ENCODE assay signal across 23 cellular contexts in genomic region chr17:56158344-56158743, GRCh38. TPM values are rescaled to one million over a fixed set of nuclear protein-coding genes. Genes with fewer than 3 reads are reported as not detected.
"Had no signal": no experiment of that assay in that cellular context is flagged by ENCODE, and none has a peak within 500 bp of the region (broad histone marks: within the 10 kb centered on the region; RNA-seq: fewer than 3 reads in every experiment).

No MANE protein-coding gene starts in this region.

- H3K27ac ChIP-seq: esophagus squamous epithelium, foreskin keratinocyte, psoas muscle, right lobe of liver, tibial artery, upper lobe of left lung, uterus had no signal

- DNase-seq: dermis blood vessel endothelial cell; esophagus squamous epithelium; foreskin keratinocyte; heart left ventricle; hippocampal formation; left colon; left ventricle myocardium superior; mesenchymal stem cell; midbrain; psoas muscle; retina; right lobe of liver; stimulated activated CD4-positive, alpha-beta T cell treated with anti-CD3 and anti-CD28 coated beads, Interleukin-4, amount 100 ng/mL, for 1 hour; stimulated activated CD8-positive, alpha-beta memory T cell treated with anti-CD3 and anti-CD28 coated beads, Interleukin-4, amount 100 ng/mL, for 48 hours; tibial artery; upper lobe of left lung; uterus had no signal

- H3K4me1 ChIP-seq: foreskin keratinocyte, psoas muscle, right lobe of liver, tibial artery, upper lobe of left lung, uterus had no signal

- H3K36me3 Mint-ChIP-seq: natural killer cell treated with Interleukin-12 subunit alpha and Interleukin-12 subunit beta and Interleukin-15 and Interleukin-18, amount 100 ng/mL, for 72 hours; stimulated activated effector memory CD8-positive, alpha-beta T cell treated with anti-CD3 and anti-CD28 coated beads, Interleukin-12 subunit alpha, Interleukin-12 subunit beta, amount 100 ng/mL, for 72 hours had no signal

- H3K9me3 Mint-ChIP-seq: natural killer cell treated with Interleukin-12 subunit alpha and Interleukin-12 subunit beta and Interleukin-15 and Interleukin-18, amount 100 ng/mL, for 72 hours; stimulated activated effector memory CD8-positive, alpha-beta T cell treated with anti-CD3 and anti-CD28 coated beads, Interleukin-12 subunit alpha, Interleukin-12 subunit beta, amount 100 ng/mL, for 72 hours; stimulated activated naive CD8-positive, alpha-beta T cell treated with anti-CD3 and anti-CD28 coated beads, Interleukin-15, Interleukin-2, amounts not matched to agents 100 ng/mL and 50 ng/mL, for 24 hours had no signal

- H3K4me3 ChIP-seq: esophagus squamous epithelium, heart left ventricle, lung, psoas muscle, right lobe of liver, tibial artery, upper lobe of left lung, uterus had no signal

- H3K4me1 Mint-ChIP-seq: stimulated activated effector memory CD8-positive, alpha-beta T cell treated with anti-CD3 and anti-CD28 coated beads, Interleukin-12 subunit alpha, Interleukin-12 subunit beta, amount 100 ng/mL, for 72 hours had no signal

- H3K27me3 ChIP-seq: foreskin keratinocyte, right lobe of liver, tibial artery, upper lobe of left lung, uterus had no signal

- H3K36me3 ChIP-seq: esophagus squamous epithelium, heart left ventricle, right lobe of liver, tibial artery, upper lobe of left lung, uterus had no signal

- ATAC-seq: foreskin keratinocyte; heart left ventricle; left colon; left ventricle myocardium superior; natural killer cell treated with Interleukin-12 subunit alpha and Interleukin-12 subunit beta and Interleukin-15 and Interleukin-18, amount 100 ng/mL, for 72 hours; psoas muscle; right lobe of liver; stimulated activated effector memory CD8-positive, alpha-beta T cell treated with anti-CD3 and anti-CD28 coated beads, Interleukin-12 subunit alpha, Interleukin-12 subunit beta, amount 100 ng/mL, for 72 hours had no signal

- H3K9me3 ChIP-seq: esophagus squamous epithelium, heart left ventricle, psoas muscle, right lobe of liver, tibial artery, upper lobe of left lung, uterus had no signal

- H3K27ac Mint-ChIP-seq: natural killer cell treated with Interleukin-12 subunit alpha and Interleukin-12 subunit beta and Interleukin-15 and Interleukin-18, amount 100 ng/mL, for 72 hours; stimulated activated effector memory CD8-positive, alpha-beta T cell treated with anti-CD3 and anti-CD28 coated beads, Interleukin-12 subunit alpha, Interleukin-12 subunit beta, amount 100 ng/mL, for 72 hours; stimulated activated naive CD8-positive, alpha-beta T cell treated with anti-CD3 and anti-CD28 coated beads, Interleukin-15, Interleukin-2, amounts not matched to agents 100 ng/mL and 50 ng/mL, for 24 hours had no signal

- H3K4me3 Mint-ChIP-seq: natural killer cell treated with Interleukin-12 subunit alpha and Interleukin-12 subunit beta and Interleukin-15 and Interleukin-18, amount 100 ng/mL, for 72 hours; stimulated activated effector memory CD8-positive, alpha-beta T cell treated with anti-CD3 and anti-CD28 coated beads, Interleukin-12 subunit alpha, Interleukin-12 subunit beta, amount 100 ng/mL, for 72 hours; stimulated activated naive CD8-positive, alpha-beta T cell treated with anti-CD3 and anti-CD28 coated beads, Interleukin-15, Interleukin-2, amounts not matched to agents 100 ng/mL and 50 ng/mL, for 24 hours had no signal

RNA-seq across cellular contexts. Expression of gene ANKFN1, which starts 5.1 kb away (rescaled TPM):
- total RNA-seq: dermis blood vessel endothelial cell; epithelial cell of proximal tubule; foreskin keratinocyte; heart left ventricle; kidney epithelial cell; left ventricle myocardium superior; natural killer cell treated with Interleukin-12 subunit alpha and Interleukin-12 subunit beta and Interleukin-15 and Interleukin-18, amount 100 ng/mL, for 72 hours had no signal
- polyA plus RNA-seq: foreskin keratinocyte, heart left ventricle had no signal
